In genomic region chr1:145891587-145892485, GRCh38 we compare ENCODE assay signal across 1 cellular context.
TF ChIP-seq lines count a peak whose summit lies in the region.

No MANE protein-coding gene starts in this region.

TF ChIP-seq in IMR-90, 13 proteins besides CTCF, POLR2A, EP300 and RAD21:
- TF ChIP-seq NFE2L2 (IDR thresholded peaks at IDR 0.05; ENCODE audit: low read depth, low read length) (no peak), MAFK (IDR thresholded peaks at IDR 0.05; ENCODE audit: low read depth, low read length) (peak; percentile 6; the same call in 1 of the 2 replicates), CHD1 (IDR thresholded peaks at IDR 0.05; ENCODE audit: low read depth, low read length) (peak; percentile 82; the same call in 1 of the 2 replicates), CEBPB (IDR thresholded peaks at IDR 0.05; ENCODE audit: low read depth, low read length) (no peak), BHLHE40 (IDR thresholded peaks at IDR 0.05; ENCODE audit: low read depth, low read length) (no peak), ELK1 (IDR thresholded peaks at IDR 0.05; ENCODE audit: borderline replicate concordance, low read depth, low read length) (no peak), MXI1 (IDR thresholded peaks at IDR 0.05; ENCODE audit: borderline replicate concordance, low read depth, low read length) (no peak), RFX5 (IDR thresholded peaks at IDR 0.05; ENCODE audit: low read depth, low read length) (no peak), MAZ (IDR thresholded peaks at IDR 0.05; ENCODE audit: borderline replicate concordance, low read depth, low read length) (peak; percentile 82; the same call in 1 of the 2 replicates), USF2 (IDR thresholded peaks at IDR 0.05; ENCODE audit: low read depth, low read length) (no peak), FOS (IDR thresholded peaks at IDR 0.05; ENCODE audit: low read depth, low read length) (peak; percentile 67), SMC3 (IDR thresholded peaks at IDR 0.05; ENCODE audit: low read depth, low read length) (peak; percentile 95), RCOR1 (IDR thresholded peaks at IDR 0.05; ENCODE audit: insufficient replicate concordance, low read length) (peak; percentile 71)
